Comparison of ENCODE assay signal across 1 cellular context in the genomic region with DNA sequence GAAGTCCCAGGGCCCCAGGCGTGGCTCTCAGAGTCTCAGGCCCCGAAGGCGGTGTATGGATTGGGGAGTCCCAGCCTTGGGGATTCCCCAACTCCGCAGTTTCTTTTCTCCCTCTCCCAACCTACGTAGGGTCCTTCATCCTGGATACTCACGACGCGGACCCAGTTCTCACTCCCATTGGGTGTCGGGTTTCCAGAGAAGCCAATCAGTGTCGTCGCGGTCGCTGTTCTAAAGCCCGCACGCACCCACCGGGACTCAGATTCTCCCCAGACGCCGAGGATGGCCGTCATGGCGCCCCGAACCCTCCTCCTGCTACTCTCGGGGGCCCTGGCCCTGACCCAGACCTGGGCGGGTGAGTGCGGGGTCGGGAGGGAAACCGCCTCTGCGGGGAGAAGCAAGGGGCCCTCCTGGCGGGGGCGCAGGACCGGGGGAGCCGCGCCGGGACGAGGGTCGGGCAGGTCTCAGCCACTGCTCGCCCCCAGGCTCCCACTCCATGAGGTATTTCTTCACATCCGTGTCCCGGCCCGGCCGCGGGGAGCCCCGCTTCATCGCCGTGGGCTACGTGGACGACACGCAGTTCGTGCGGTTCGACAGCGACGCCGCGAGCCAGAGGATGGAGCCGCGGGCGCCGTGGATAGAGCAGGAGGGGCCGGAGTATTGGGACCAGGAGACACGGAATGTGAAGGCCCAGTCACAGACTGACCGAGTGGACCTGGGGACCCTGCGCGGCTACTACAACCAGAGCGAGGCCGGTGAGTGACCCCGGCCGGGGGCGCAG.
TF ChIP-seq lines count a peak whose summit lies in the region.

A gene (plus strand): TSS at position 258 of the 778 bp plus-strand sequence. CDS start 22 bp downstream, at position 280.

TF ChIP-seq in GM12878, 131 proteins besides CTCF, POLR2A, EP300 and RAD21 (continued from another document and continues in another):
- TF ChIP-seq, protein P1, sequence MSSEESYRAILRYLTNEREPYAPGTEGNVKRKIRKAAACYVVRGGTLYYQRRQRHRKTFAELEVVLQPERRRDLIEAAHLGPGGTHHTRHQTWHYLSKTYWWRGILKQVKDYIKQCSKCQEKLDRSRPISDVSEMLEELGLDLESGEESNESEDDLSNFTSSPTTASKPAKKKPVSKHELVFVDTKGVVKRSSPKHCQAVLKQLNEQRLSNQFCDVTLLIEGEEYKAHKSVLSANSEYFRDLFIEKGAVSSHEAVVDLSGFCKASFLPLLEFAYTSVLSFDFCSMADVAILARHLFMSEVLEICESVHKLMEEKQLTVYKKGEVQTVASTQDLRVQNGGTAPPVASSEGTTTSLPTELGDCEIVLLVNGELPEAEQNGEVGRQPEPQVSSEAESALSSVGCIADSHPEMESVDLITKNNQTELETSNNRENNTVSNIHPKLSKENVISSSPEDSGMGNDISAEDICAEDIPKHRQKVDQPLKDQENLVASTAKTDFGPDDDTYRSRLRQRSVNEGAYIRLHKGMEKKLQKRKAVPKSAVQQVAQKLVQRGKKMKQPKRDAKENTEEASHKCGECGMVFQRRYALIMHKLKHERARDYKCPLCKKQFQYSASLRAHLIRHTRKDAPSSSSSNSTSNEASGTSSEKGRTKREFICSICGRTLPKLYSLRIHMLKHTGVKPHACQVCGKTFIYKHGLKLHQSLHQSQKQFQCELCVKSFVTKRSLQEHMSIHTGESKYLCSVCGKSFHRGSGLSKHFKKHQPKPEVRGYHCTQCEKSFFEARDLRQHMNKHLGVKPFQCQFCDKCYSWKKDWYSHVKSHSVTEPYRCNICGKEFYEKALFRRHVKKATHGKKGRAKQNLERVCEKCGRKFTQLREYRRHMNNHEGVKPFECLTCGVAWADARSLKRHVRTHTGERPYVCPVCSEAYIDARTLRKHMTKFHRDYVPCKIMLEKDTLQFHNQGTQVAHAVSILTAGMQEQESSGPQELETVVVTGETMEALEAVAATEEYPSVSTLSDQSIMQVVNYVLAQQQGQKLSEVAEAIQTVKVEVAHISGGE (CRISPR knock-in tag; IDR thresholded peaks at IDR 0.05): no peak
- TF ChIP-seq RELA (IDR thresholded peaks at IDR 0.05; ENCODE audit: borderline replicate concordance, partially characterized antibody) (peak; percentile 85), POU2F2 (IDR thresholded peaks at IDR 0.05; ENCODE audit: borderline replicate concordance, low read depth, low read length) (peak; percentile 86; the same call in 2 of the 3 replicates), RB1 (IDR thresholded peaks at IDR 0.05; ENCODE audit: borderline replicate concordance) (no peak; the same call in 1 of the 2 replicates), TCF12 (IDR thresholded peaks at IDR 0.05; ENCODE audit: low read depth, low read length) (no peak), NFYA (IDR thresholded peaks at IDR 0.05; ENCODE audit: borderline replicate concordance, low read depth, low read length) (no peak), KDM1A (IDR thresholded peaks at IDR 0.05; ENCODE audit: borderline replicate concordance) (no peak), ASH2L (IDR thresholded peaks at IDR 0.05; ENCODE audit: borderline replicate concordance, low read depth) (no peak), KLF5 (IDR thresholded peaks at IDR 0.05; ENCODE audit: partially characterized antibody) (no peak), SMAD1 (IDR thresholded peaks at IDR 0.05; ENCODE audit: low read depth, partially characterized antibody) (peak; percentile 88), GABPA (IDR thresholded peaks at IDR 0.05; ENCODE audit: low read depth) (no peak), CHD1 (IDR thresholded peaks at IDR 0.05; ENCODE audit: low read depth, low read length) (peak; percentile 15; the same call in 1 of the 2 replicates), STAT1 (conservative IDR thresholded peaks at IDR 0.05) (no peak), IKZF2 (IDR thresholded peaks at IDR 0.05) (peak; percentile 40 to 50; a peak in 3 of 4 replicates), MTA2 (IDR thresholded peaks at IDR 0.05; ENCODE audit: low read depth) (no peak), IKZF1 (conservative IDR thresholded peaks at IDR 0.05) (peak; percentile 49; the same call in 1 of the 2 replicates), STAT3 (IDR thresholded peaks at IDR 0.05; ENCODE audit: low read depth, low read length) (no peak), CBFB (IDR thresholded peaks at IDR 0.05; ENCODE audit: low read depth) (peak; percentile 87; the same call in 1 of the 2 replicates), TAF1 (IDR thresholded peaks at IDR 0.05; ENCODE audit: borderline replicate concordance, low read depth, low read length) (peak; percentile 89), MEF2A (IDR thresholded peaks at IDR 0.05; ENCODE audit: insufficient read depth, low read depth, low read length) (no peak), ZNF24 (IDR thresholded peaks at IDR 0.05) (no peak), HDAC6 (IDR thresholded peaks at IDR 0.05; ENCODE audit: unreplicated experiment) (peak; percentile 78), DPF2 (IDR thresholded peaks at IDR 0.05) (no peak), NR2C1 (IDR thresholded peaks at IDR 0.05) (no peak), NR2F1 (conservative IDR thresholded peaks at IDR 0.05) (peak; percentile 70), SREBF2 (IDR thresholded peaks at IDR 0.05; ENCODE audit: low read length) (no peak), BCL11A (IDR thresholded peaks at IDR 0.05; ENCODE audit: low read depth, low read length) (0 out of 2 replicates have a peak, but pooled peaks have one; percentile 2), RUNX3 (IDR thresholded peaks at IDR 0.05; ENCODE audit: low read length) (peak; percentile 25; the same call in 1 of the 2 replicates), HDGF (IDR thresholded peaks at IDR 0.05) (no peak; the same call in 1 of the 2 replicates), NR2C2 (IDR thresholded peaks at IDR 0.05; ENCODE audit: borderline replicate concordance, control insufficient read depth, insufficient read length, low read depth) (no peak), CBX5 (IDR thresholded peaks at IDR 0.05; ENCODE audit: low read depth) (0 out of 2 replicates have a peak, but pooled peaks have one; percentile 42), BHLHE40 (IDR thresholded peaks at IDR 0.05; ENCODE audit: borderline replicate concordance in 1 of 2, low read depth in 2 of 2, low read length in 1 of 2) (peak; percentile 64 to 67), HCFC1 (IDR thresholded peaks at IDR 0.05; ENCODE audit: low read length) (no peak; the same call in 1 of the 2 replicates), SREBF1 (IDR thresholded peaks at IDR 0.05; ENCODE audit: low read length) (no peak), MTA3 (IDR thresholded peaks at IDR 0.05; ENCODE audit: borderline replicate concordance, low read length) (no peak), SP1 (IDR thresholded peaks at IDR 0.05; ENCODE audit: low read depth, low read length) (peak; percentile 61), CEBPB (IDR thresholded peaks at IDR 0.05; ENCODE audit: borderline replicate concordance in 1 of 2, low read depth in 2 of 2, low read length in 2 of 2) (peak in 1 of 2 experiments; percentile 85; a peak in 1 of 4 replicates), CBX3 (IDR thresholded peaks at IDR 0.05; ENCODE audit: borderline replicate concordance, low read depth) (no peak), RBBP5 (conservative IDR thresholded peaks at IDR 0.05) (no peak)
- TF ChIP-seq, protein P2, sequence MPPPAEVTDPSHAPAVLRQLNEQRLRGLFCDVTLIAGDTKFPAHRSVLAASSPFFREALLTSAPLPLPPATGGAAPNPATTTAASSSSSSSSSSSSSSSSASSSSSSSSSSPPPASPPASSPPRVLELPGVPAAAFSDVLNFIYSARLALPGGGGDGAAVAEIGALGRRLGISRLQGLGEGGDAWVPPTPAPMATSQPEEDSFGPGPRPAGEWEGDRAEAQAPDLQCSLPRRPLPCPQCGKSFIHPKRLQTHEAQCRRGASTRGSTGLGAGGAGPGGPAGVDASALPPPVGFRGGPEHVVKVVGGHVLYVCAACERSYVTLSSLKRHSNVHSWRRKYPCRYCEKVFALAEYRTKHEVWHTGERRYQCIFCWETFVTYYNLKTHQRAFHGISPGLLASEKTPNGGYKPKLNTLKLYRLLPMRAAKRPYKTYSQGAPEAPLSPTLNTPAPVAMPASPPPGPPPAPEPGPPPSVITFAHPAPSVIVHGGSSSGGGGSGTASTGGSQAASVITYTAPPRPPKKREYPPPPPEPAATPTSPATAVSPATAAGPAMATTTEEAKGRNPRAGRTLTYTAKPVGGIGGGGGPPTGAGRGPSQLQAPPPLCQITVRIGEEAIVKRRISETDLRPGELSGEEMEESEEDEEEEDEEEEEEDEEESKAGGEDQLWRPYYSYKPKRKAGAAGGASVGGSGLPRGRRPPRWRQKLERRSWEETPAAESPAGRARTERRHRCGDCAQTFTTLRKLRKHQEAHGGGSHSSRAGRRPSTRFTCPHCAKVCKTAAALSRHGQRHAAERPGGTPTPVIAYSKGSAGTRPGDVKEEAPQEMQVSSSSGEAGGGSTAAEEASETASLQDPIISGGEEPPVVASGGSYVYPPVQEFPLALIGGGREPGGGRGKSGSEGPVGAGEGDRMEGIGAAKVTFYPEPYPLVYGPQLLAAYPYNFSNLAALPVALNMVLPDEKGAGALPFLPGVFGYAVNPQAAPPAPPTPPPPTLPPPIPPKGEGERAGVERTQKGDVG (CRISPR knock-in tag; IDR thresholded peaks at IDR 0.05): no peak
- TF ChIP-seq, protein P3, sequence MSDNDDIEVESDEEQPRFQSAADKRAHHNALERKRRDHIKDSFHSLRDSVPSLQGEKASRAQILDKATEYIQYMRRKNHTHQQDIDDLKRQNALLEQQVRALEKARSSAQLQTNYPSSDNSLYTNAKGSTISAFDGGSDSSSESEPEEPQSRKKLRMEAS (IDR thresholded peaks at IDR 0.05; ENCODE audit: low read depth, low read length): no peak
- TF ChIP-seq, protein P4, sequence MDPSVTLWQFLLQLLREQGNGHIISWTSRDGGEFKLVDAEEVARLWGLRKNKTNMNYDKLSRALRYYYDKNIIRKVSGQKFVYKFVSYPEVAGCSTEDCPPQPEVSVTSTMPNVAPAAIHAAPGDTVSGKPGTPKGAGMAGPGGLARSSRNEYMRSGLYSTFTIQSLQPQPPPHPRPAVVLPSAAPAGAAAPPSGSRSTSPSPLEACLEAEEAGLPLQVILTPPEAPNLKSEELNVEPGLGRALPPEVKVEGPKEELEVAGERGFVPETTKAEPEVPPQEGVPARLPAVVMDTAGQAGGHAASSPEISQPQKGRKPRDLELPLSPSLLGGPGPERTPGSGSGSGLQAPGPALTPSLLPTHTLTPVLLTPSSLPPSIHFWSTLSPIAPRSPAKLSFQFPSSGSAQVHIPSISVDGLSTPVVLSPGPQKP (IDR thresholded peaks at IDR 0.05; ENCODE audit: low read depth, low read length): no peak
- TF ChIP-seq, protein P5, sequence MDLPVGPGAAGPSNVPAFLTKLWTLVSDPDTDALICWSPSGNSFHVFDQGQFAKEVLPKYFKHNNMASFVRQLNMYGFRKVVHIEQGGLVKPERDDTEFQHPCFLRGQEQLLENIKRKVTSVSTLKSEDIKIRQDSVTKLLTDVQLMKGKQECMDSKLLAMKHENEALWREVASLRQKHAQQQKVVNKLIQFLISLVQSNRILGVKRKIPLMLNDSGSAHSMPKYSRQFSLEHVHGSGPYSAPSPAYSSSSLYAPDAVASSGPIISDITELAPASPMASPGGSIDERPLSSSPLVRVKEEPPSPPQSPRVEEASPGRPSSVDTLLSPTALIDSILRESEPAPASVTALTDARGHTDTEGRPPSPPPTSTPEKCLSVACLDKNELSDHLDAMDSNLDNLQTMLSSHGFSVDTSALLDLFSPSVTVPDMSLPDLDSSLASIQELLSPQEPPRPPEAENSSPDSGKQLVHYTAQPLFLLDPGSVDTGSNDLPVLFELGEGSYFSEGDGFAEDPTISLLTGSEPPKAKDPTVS (IDR thresholded peaks at IDR 0.05; ENCODE audit: low read depth, low read length): no peak
- TF ChIP-seq, protein P6, sequence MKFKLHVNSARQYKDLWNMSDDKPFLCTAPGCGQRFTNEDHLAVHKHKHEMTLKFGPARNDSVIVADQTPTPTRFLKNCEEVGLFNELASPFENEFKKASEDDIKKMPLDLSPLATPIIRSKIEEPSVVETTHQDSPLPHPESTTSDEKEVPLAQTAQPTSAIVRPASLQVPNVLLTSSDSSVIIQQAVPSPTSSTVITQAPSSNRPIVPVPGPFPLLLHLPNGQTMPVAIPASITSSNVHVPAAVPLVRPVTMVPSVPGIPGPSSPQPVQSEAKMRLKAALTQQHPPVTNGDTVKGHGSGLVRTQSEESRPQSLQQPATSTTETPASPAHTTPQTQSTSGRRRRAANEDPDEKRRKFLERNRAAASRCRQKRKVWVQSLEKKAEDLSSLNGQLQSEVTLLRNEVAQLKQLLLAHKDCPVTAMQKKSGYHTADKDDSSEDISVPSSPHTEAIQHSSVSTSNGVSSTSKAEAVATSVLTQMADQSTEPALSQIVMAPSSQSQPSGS (IDR thresholded peaks at IDR 0.05; ENCODE audit: low read length): no peak
- TF ChIP-seq, protein P7, sequence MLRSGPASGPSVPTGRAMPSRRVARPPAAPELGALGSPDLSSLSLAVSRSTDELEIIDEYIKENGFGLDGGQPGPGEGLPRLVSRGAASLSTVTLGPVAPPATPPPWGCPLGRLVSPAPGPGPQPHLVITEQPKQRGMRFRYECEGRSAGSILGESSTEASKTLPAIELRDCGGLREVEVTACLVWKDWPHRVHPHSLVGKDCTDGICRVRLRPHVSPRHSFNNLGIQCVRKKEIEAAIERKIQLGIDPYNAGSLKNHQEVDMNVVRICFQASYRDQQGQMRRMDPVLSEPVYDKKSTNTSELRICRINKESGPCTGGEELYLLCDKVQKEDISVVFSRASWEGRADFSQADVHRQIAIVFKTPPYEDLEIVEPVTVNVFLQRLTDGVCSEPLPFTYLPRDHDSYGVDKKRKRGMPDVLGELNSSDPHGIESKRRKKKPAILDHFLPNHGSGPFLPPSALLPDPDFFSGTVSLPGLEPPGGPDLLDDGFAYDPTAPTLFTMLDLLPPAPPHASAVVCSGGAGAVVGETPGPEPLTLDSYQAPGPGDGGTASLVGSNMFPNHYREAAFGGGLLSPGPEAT (IDR thresholded peaks at IDR 0.05; ENCODE audit: low read depth): peak; percentile 87
- TF ChIP-seq, protein P8, sequence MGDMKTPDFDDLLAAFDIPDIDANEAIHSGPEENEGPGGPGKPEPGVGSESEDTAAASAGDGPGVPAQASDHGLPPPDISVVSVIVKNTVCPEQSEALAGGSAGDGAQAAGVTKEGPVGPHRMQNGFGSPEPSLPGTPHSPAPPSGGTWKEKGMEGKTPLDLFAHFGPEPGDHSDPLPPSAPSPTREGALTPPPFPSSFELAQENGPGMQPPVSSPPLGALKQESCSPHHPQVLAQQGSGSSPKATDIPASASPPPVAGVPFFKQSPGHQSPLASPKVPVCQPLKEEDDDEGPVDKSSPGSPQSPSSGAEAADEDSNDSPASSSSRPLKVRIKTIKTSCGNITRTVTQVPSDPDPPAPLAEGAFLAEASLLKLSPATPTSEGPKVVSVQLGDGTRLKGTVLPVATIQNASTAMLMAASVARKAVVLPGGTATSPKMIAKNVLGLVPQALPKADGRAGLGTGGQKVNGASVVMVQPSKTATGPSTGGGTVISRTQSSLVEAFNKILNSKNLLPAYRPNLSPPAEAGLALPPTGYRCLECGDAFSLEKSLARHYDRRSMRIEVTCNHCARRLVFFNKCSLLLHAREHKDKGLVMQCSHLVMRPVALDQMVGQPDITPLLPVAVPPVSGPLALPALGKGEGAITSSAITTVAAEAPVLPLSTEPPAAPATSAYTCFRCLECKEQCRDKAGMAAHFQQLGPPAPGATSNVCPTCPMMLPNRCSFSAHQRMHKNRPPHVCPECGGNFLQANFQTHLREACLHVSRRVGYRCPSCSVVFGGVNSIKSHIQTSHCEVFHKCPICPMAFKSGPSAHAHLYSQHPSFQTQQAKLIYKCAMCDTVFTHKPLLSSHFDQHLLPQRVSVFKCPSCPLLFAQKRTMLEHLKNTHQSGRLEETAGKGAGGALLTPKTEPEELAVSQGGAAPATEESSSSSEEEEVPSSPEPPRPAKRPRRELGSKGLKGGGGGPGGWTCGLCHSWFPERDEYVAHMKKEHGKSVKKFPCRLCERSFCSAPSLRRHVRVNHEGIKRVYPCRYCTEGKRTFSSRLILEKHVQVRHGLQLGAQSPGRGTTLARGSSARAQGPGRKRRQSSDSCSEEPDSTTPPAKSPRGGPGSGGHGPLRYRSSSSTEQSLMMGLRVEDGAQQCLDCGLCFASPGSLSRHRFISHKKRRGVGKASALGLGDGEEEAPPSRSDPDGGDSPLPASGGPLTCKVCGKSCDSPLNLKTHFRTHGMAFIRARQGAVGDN (IDR thresholded peaks at IDR 0.05): peak; percentile 75; the same call in 1 of the 2 replicates
